Comparison of ENCODE assay signal across 18 cellular contexts in the genomic region with DNA sequence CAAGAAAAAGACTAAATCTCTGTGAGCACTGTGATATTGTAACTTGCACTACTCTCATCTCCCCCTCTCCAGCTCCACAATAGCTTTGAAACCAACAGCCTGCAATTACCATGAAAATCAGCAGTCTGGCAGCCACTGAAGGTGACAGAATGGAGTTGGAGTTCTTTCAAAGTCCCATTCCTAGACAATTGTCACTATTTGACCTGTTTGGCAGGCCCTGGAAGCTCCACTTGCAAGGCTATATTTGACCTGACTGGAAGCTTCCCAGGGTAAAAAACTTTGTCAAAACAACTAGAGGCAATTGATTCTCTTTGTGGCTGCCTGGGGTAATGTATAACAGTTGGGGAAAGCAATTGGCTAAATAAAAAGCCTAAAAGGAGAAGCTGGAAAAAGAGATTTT. TPM values are rescaled to one million over a fixed set of nuclear protein-coding genes. Genes with fewer than 3 reads are reported as not detected.
DNase-seq lines count a peak whose midpoint lies in the region; ATAC-seq and TF ChIP-seq lines count a peak whose summit lies in the region.
"Had no signal": no experiment of that assay in that cellular context is flagged by ENCODE, and none has a peak within 500 bp of the region (broad histone marks: within the 10 kb centered on the region; RNA-seq: fewer than 3 reads in every experiment).

No MANE protein-coding gene starts in this region.

- H3K4me3 ChIP-seq in GM23248, result no peak overlapping the region
- no peak overlapping the region for H3K4me3 ChIP-seq in IMR-90 (ENCODE audit: insufficient read depth, low read depth, low read length)
- no peak overlapping the region for H3K4me3 ChIP-seq in mammary epithelial cell (replicated peaks in 1 of 3; ENCODE audit: insufficient read depth in 1 of 3, low read depth in 2 of 3, low read length in 3 of 3)
- H3K4me3 ChIP-seq: A549, BLaER1 had no signal

- H2BK20ac ChIP-seq in IMR-90 (ENCODE audit: low read depth, low read length), result no peak overlapping the region

- H3K18ac ChIP-seq in IMR-90 (ENCODE audit: low read depth, low read length), result no peak overlapping the region

- no peak for TF ChIP-seq RAD21 in IMR-90 (IDR thresholded peaks at IDR 0.05; ENCODE audit: low read length)

- no peak overlapping the region for H2AK5ac ChIP-seq in IMR-90 (ENCODE audit: low read depth, low read length)

- H4K91ac ChIP-seq in IMR-90 (ENCODE audit: insufficient read depth, low read depth, low read length), result no peak overlapping the region

- H3K36me3 ChIP-seq in GM23248 (ENCODE audit: low read depth) (peaks cover 61% of the 10 kb centered on the region), IMR-90 (ENCODE audit: control insufficient read depth, insufficient read depth, low read length) (peaks cover 41% of the 10 kb centered on the region), mammary epithelial cell (ENCODE audit: insufficient read depth, low read length) (no peaks in the 10 kb centered on the region)
- H3K36me3 ChIP-seq: BLaER1 had no signal

- BruUV-seq in IMR-90 (replicated peaks; lab: Mats Ljungman, UMichigan) (no TSS peak), mammary epithelial cell (replicated peaks; lab: Mats Ljungman, UMichigan) (no TSS peak)

- TF ChIP-seq CTCF in IMR-90 (conservative IDR thresholded peaks at IDR 0.05; ENCODE audit: low read depth, low read length), result no peak
- TF ChIP-seq CTCF in mammary epithelial cell (conservative IDR thresholded peaks at IDR 0.05 in 1 of 2, IDR thresholded peaks at IDR 0.05 in 1 of 2; ENCODE audit: extremely low read depth in 1 of 2, insufficient read depth in 1 of 2, low read depth in 1 of 2, low read length in 2 of 2), result no peak

- no peak overlapping the region for H2BK120ac ChIP-seq in IMR-90 (ENCODE audit: low read depth, low read length)

- H3K9me2 ChIP-seq in GM23248 (ENCODE audit: insufficient read depth), result no peaks in the 10 kb centered on the region

- DNase-seq in NCI-H2227 (lab: John Stamatoyannopoulos, UW; ENCODE audit: unreplicated experiment) (peak; percentile 1), NCI-H2227 treated with DMSO at 0.1 percent for 48 hours (lab: John Stamatoyannopoulos, UW) (no peak), GM23248 (no peak), IMR-90 (no peak), mammary epithelial cell (no peak), NCI-H1417 treated with DMSO at 0.1 percent for 48 hours (lab: John Stamatoyannopoulos, UW) (no peak), dermis blood vessel endothelial cell (no peak)
- DNase-seq: DMS153, DMS79, GF-D8, H9, KG1 had no signal

- no peak for ATAC-seq in IMR-90 (ENCODE audit: low read depth)
- ATAC-seq: A549, HepG2 had no signal

- H3K79me2 ChIP-seq in GM23248 (ENCODE audit: insufficient read depth) (peaks cover 39% of the 10 kb centered on the region), mammary epithelial cell (ENCODE audit: insufficient read depth, low read length) (no peaks in the 10 kb centered on the region)

- H3K4me1 ChIP-seq in GM23248 (ENCODE audit: insufficient read depth), result peaks cover 15% of the 10 kb centered on the region; the same call in 1 of the 2 replicates
- H3K4me1 ChIP-seq in IMR-90 (ENCODE audit: control insufficient read depth, insufficient read depth, low read length), result no peaks in the 10 kb centered on the region
- no peaks in the 10 kb centered on the region for H3K4me1 ChIP-seq in mammary epithelial cell (ENCODE audit: insufficient read depth, low read length)
- H3K4me1 ChIP-seq: A549, BLaER1 had no signal

- peak overlapping the region; percentile 40 for H3K27ac ChIP-seq in GM23248
- H3K27ac ChIP-seq in IMR-90 (ENCODE audit: insufficient read depth, low read length), result no peak overlapping the region
- no peak overlapping the region for H3K27ac ChIP-seq in mammary epithelial cell (ENCODE audit: insufficient read depth, low read depth, low read length)
- H3K27ac ChIP-seq: 22Rv1, A549, BLaER1 had no signal

- H3K4ac ChIP-seq in IMR-90 (ENCODE audit: low read depth, low read length), result no peak overlapping the region

- POLR2A ChIA-PET in IMR-90 (lab: Charles Lee; ENCODE audit: unreplicated experiment), result interaction anchor here (0.6 kb wide), 1 partner anchor 10 kb away, joined by 5 read pairs; no protein-coding TSS in a partner anchor

- no peak overlapping the region for H2BK5ac ChIP-seq in IMR-90 (ENCODE audit: low read depth, low read length, poor library complexity, severe bottlenecking)

- dilution Hi-C loops in IMR-90 (cut with HindIII; ENCODE audit: low sequenced_read_pairs, unreplicated experiment) (no loop called here), mammary epithelial cell (cut with HindIII; ENCODE audit: low sequenced_read_pairs) (loop anchor here (5.0 kb wide), 2 partner anchors 54 to 61 kb away; no protein-coding TSS in a partner anchor)

- H3K9ac ChIP-seq in GM23248 (no peak overlapping the region), IMR-90 (ENCODE audit: low read depth, low read length) (no peak overlapping the region), mammary epithelial cell (ENCODE audit: insufficient read depth, low read length) (no peak overlapping the region)
- H3K9ac ChIP-seq: BLaER1 had no signal

- CTCF ChIA-PET in IMR-90 (lab: Yijun Ruan, JAX) (interaction anchor here (0.6 to 1.4 kb wide), 2 partner anchors 9 to 95 kb away, joined by 4 read pairs; no protein-coding TSS in a partner anchor), mammary epithelial cell (lab: Charles Lee; ENCODE audit: low non-redundant PET) (no interaction called here)

- H3K79me1 ChIP-seq in IMR-90 (ENCODE audit: low read depth in 1 of 2, low read length in 2 of 2), result peaks cover 17 to 25% of the 10 kb centered on the region in 2 experiments

- in situ Hi-C loops in GM23248 (cut with MboI), result no loop called here
- in situ Hi-C loops in IMR-90 (cut with MboI; ENCODE audit: low sequenced_read_pairs), result no loop called here
- in situ Hi-C loops in mammary epithelial cell (cut with MboI; ENCODE audit: low sequenced_read_pairs in 2 of 2), result no loop called here

- TF ChIP-seq POLR2A in IMR-90 (IDR thresholded peaks at IDR 0.05; ENCODE audit: low read depth, low read length), result peak; percentile 57

- no peak overlapping the region for H2BK15ac ChIP-seq in IMR-90 (ENCODE audit: low read depth, low read length)

- H4K20me1 ChIP-seq in GM23248 (ENCODE audit: insufficient read depth) (no peaks in the 10 kb centered on the region), IMR-90 (ENCODE audit: insufficient read depth, low read length) (peaks cover 42% of the 10 kb centered on the region), mammary epithelial cell (ENCODE audit: insufficient read depth, low read length) (no peaks in the 10 kb centered on the region)
- H4K20me1 ChIP-seq: BLaER1 had no signal

- H3K9me3 ChIP-seq in GM23248 (ENCODE audit: low read depth) (no peaks in the 10 kb centered on the region), IMR-90 (ENCODE audit: control insufficient read depth, insufficient read depth, low read length) (peaks cover 2% of the 10 kb centered on the region; the same call in 1 of the 2 replicates), mammary epithelial cell (replicated peaks; ENCODE audit: insufficient read depth, low read length) (no peaks in the 10 kb centered on the region)
- H3K9me3 ChIP-seq: A549 had no signal

- H4K5ac ChIP-seq in IMR-90 (ENCODE audit: low read depth, low read length), result no peak overlapping the region

- H3K27me3 ChIP-seq in GM23248 (replicated peaks; ENCODE audit: insufficient read depth) (no peaks in the 10 kb centered on the region), IMR-90 (ENCODE audit: control insufficient read depth, insufficient read depth, low read length) (no peaks in the 10 kb centered on the region), mammary epithelial cell (ENCODE audit: insufficient read depth, low read length) (no peaks in the 10 kb centered on the region)
- H3K27me3 ChIP-seq: BLaER1 had no signal

- intact Hi-C loops in IMR-90 (cut with micrococcal nuclease), result no loop called here
- intact Hi-C loops in mammary epithelial cell (cut with micrococcal nuclease), result no loop called here

- H2AK9ac ChIP-seq in IMR-90 (replicated peaks; ENCODE audit: low read depth, low read length, poor library complexity), result no peak overlapping the region

- H4K8ac ChIP-seq in IMR-90 (ENCODE audit: low read depth in 2 of 2, low read length in 2 of 2), result 0 out of 4 replicates have a peak overlapping the region, but pooled peaks of 1 of the 2 experiments have one; percentile 4

- H2AFZ ChIP-seq in GM23248, result no peak overlapping the region
- no peak overlapping the region for H2AFZ ChIP-seq in IMR-90 (replicated peaks; ENCODE audit: low read length, poor library complexity)
- no peak overlapping the region for H2AFZ ChIP-seq in mammary epithelial cell (ENCODE audit: low read depth, low read length)

- no peak overlapping the region for H3K14ac ChIP-seq in IMR-90 (replicated peaks; ENCODE audit: low read depth, low read length)

- peaks cover 98% of the 10 kb centered on the region for H3F3A ChIP-seq in GM23248 (ENCODE audit: insufficient read depth)

- H3K23ac ChIP-seq in IMR-90 (ENCODE audit: low read depth, low read length), result no peak overlapping the region

- no peak overlapping the region for H3K56ac ChIP-seq in IMR-90 (ENCODE audit: extremely low read depth, insufficient read depth, low read length)

- H3K4me2 ChIP-seq in GM23248 (ENCODE audit: unreplicated experiment) (no peak overlapping the region), IMR-90 (ENCODE audit: low read depth, low read length) (no peak overlapping the region), mammary epithelial cell (ENCODE audit: insufficient read depth, low read depth, low read length) (no peak overlapping the region)
- H3K4me2 ChIP-seq: A549, BLaER1 had no signal

- H3K9me1 ChIP-seq in IMR-90 (ENCODE audit: insufficient read depth, low read length), result peaks cover 9% of the 10 kb centered on the region

TF ChIP-seq in IMR-90, 13 proteins besides CTCF, POLR2A, EP300 and RAD21 (continues in another document):
- TF ChIP-seq CHD1 (IDR thresholded peaks at IDR 0.05; ENCODE audit: low read depth, low read length) (no peak), BHLHE40 (IDR thresholded peaks at IDR 0.05; ENCODE audit: low read depth, low read length) (no peak), SMC3 (IDR thresholded peaks at IDR 0.05; ENCODE audit: low read depth, low read length) (no peak)

RNA-seq across cellular contexts. Expression of gene GREM1, which starts 18.1 kb away (rescaled TPM):
- total RNA-seq in GM23248 (2014; rRNA removed; shearing (Covaris generic)), result 935 and 1,005 TPM in 2 replicates
- polyA plus RNA-seq in GM23248 (2016; fragmentation: Nextera tagmentation; extraction: Ambion mirVana) (575 and 584 TPM in 2 replicates), IMR-90 (2012; rRNA removed) (852 and 1,130 TPM in 2 replicates), mammary epithelial cell (0.03 TPM)
- total RNA-seq in IMR-90 (2012; rRNA removed) (848 and 1,032 TPM in 2 replicates), mammary epithelial cell (1 to 10 TPM in 1 of 2 donors, not detected in 1; 1.8 TPM), dermis blood vessel endothelial cell (0.47 and 1.2 TPM in 2 replicates)
- 185 and 289 TPM in 2 replicates for polyA plus RNA-seq in IMR-90 (2012; cell fraction: cytosol; rRNA removed)
- 59.3 and 362 TPM in 2 replicates for polyA plus RNA-seq in IMR-90 (2012; cell fraction: nucleus; rRNA removed; ENCODE audit: low replicate concordance)
- not detected for polyA minus RNA-seq in mammary epithelial cell
- total RNA-seq: CD4-positive, alpha-beta memory T cell had no signal
- polyA plus RNA-seq: CD14-positive monocyte; CD4-positive, alpha-beta memory T cell had no signal

Comparison
In these comparisons a context has a peak if more than half of its experiments do, and no peak if none do; other contexts are left out.
1. RNA of gene GREM1, which starts 18.1 kb away (total RNA-seq): 935 to 1,005 TPM in GM23248 and 848 to 1,032 TPM in IMR-90; 1.8 TPM in mammary epithelial cell and 0.47 to 1.2 TPM in dermis blood vessel endothelial cell; every median in the first group is over 100 times any median in the second.